Comparison of ENCODE assay signal across 21 cellular contexts in genomic region chr3:128084675-128085021, GRCh38. TPM values are rescaled to one million over a fixed set of nuclear protein-coding genes. Genes with fewer than 3 reads are reported as not detected.
A peak's percentile ranks its signal among the peaks of the same experiment; 100 is the strongest.
DNase-seq lines count a peak whose midpoint lies in the region; ATAC-seq and TF ChIP-seq lines count a peak whose summit lies in the region.
"Had no signal": no experiment of that assay in that cellular context is flagged by ENCODE, and none has a peak within 500 bp of the region (broad histone marks: within the 10 kb centered on the region; RNA-seq: fewer than 3 reads in every experiment).

No MANE protein-coding gene starts in this region.

- H3K9me3 ChIP-seq in body of pancreas (no peaks in the 10 kb centered on the region), sigmoid colon (no peaks in the 10 kb centered on the region)
- H3K9me3 ChIP-seq: SJCRH30 had no signal

- TF ChIP-seq POLR2A in body of pancreas (IDR thresholded peaks at IDR 0.05): no peak
- TF ChIP-seq POLR2A in sigmoid colon (IDR thresholded peaks at IDR 0.05): no peak

- WGBS in body of pancreas, 2 donors: 38 to 51% methylated on average over 6 of the region's 6 CpGs
- 46 to 66% methylated on average over 6 of the region's 6 CpGs for WGBS in sigmoid colon, 2 donors

- TF ChIP-seq CTCF in body of pancreas (IDR thresholded peaks at IDR 0.05): no peak
- TF ChIP-seq CTCF in sigmoid colon (IDR thresholded peaks at IDR 0.05): no peak
- TF ChIP-seq CTCF in foreskin fibroblast (IDR thresholded peaks at IDR 0.05; ENCODE audit: low read depth, low read length): no peak

- TF ChIP-seq EP300 in sigmoid colon (IDR thresholded peaks at IDR 0.05): no peak

- peak; percentile 7 for ATAC-seq in body of pancreas
- peak; percentile 44 for ATAC-seq in left ventricle myocardium superior
- ATAC-seq in HG03378 (IDR thresholded peaks at IDR 0.05; ENCODE audit: unreplicated experiment): no peak
- ATAC-seq: activated T-cell treated with anti-CD3 and anti-CD28 coated beads, Interleukin-2, amount 50 U/mL, for 72 hours; esophagus mucosa; T-helper 17 cell had no signal

- DNase-seq in EH (ENCODE audit: low read depth): peak; percentile 33
- no peak for DNase-seq in body of pancreas
- DNase-seq in left ventricle myocardium superior: peak; percentile 53
- DNase-seq in sigmoid colon: no peak
- DNase-seq in stimulated activated CD4-positive, alpha-beta T cell treated with anti-CD3 and anti-CD28 coated beads, Interleukin-4, amount 100 ng/mL, for 4 hours: no peak
- DNase-seq in foreskin fibroblast: no peak
- no peak for DNase-seq in Ammon's horn (ENCODE audit: low spot score)
- DNase-seq: activated B cell treated with CpG ODN at 0.5 μM for 24 hours; activated CD8-positive, alpha-beta memory T cell treated with anti-CD3 and anti-CD28 coated beads for 24 hours; activated naive CD8-positive, alpha-beta T cell treated with anti-CD3 and anti-CD28 coated beads, Interleukin-2, amount 10 ng/mL, durations not matched to agents 7 days and 5 days; activated T-cell treated with anti-CD3 and anti-CD28 coated beads, Interleukin-2, amount 50 U/mL, for 72 hours; H7; hippocampal formation; KBM-7; NCI-H2081 treated with DMSO at 0.1 percent for 48 hours; NCI-H524; SJCRH30; stimulated activated naive CD4-positive, alpha-beta T cell treated with Interleukin-2 at 50 U/mL for 16 hours; T-helper 17 cell had no signal

- H3K27me3 ChIP-seq in body of pancreas (no peaks in the 10 kb centered on the region), sigmoid colon (no peaks in the 10 kb centered on the region)
- H3K27me3 ChIP-seq: SJCRH30 had no signal

- H3K4me1 ChIP-seq in body of pancreas (peaks cover 49% of the 10 kb centered on the region), sigmoid colon (peaks cover 0 to 46% (median 36%) of the 10 kb centered on the region in 4 donors)

- no peak overlapping the region for H3K4me3 ChIP-seq in body of pancreas
- no peak overlapping the region for H3K4me3 ChIP-seq in sigmoid colon
- H3K4me3 ChIP-seq in foreskin fibroblast (ENCODE audit: low read depth in 1 of 2, low read length in 2 of 2): no peak overlapping the region
- H3K4me3 ChIP-seq: SJCRH30 had no signal

- H3K27ac ChIP-seq in body of pancreas (peak overlapping the region; percentile 20 to 79 (median 61)), sigmoid colon (peak overlapping the region; percentile 65 to 81 (median 72))
- H3K27ac ChIP-seq: SJCRH30 had no signal

- intact Hi-C loops in body of pancreas (cut with DNase I): no loop called here
- intact Hi-C loops in left ventricle myocardium superior (cut with micrococcal nuclease): no loop called here
- intact Hi-C loops in sigmoid colon (cut with DNase I): no loop called here

- H3K36me3 ChIP-seq in body of pancreas (replicated peaks in 1 of 2; ENCODE audit: insufficient read depth in 1 of 2, low read depth in 2 of 2) (no peaks in the 10 kb centered on the region), sigmoid colon (peaks cover 0 to 29% (median 6%) of the 10 kb centered on the region in 4 donors)

RNA-seq across cellular contexts. Expression of gene SEC61A1, which starts 32.4 kb away (rescaled TPM):
- 100 to 1,000 TPM; 168 to 207 TPM for total RNA-seq in body of pancreas
- 63.4 TPM for total RNA-seq in left ventricle myocardium superior
- total RNA-seq in sigmoid colon: 10 to 100 TPM; 52.3 to 82.5 (median 63.0) TPM
- polyA plus RNA-seq in sigmoid colon: 100 to 1,000 TPM in 1 of 3 donors, 10 to 100 TPM in 2; 17.4 to 152 (median 20.1) TPM

RNA-seq across cellular contexts. Expression of gene RUVBL1, which starts 39.0 kb away (rescaled TPM):
- total RNA-seq in body of pancreas: 10 to 100 TPM in 1 of 2 donors, 1 to 10 TPM in 1; 7.5 to 22.1 TPM
- total RNA-seq in left ventricle myocardium superior: 22.6 TPM
- total RNA-seq in sigmoid colon: 10 to 100 TPM; 16.3 to 20.9 (median 17.1) TPM
- polyA plus RNA-seq in sigmoid colon: 10 to 100 TPM; 12.0 to 40.6 (median 12.7) TPM

Comparison
In these comparisons a context has a peak if more than half of its experiments do, and no peak if none do; other contexts are left out.
1. DNase-seq: peak in EH (single experiment) and left ventricle myocardium superior (single experiment); none in body of pancreas (0 of 4), sigmoid colon (single experiment), stimulated activated CD4-positive, alpha-beta T cell treated with anti-CD3 and anti-CD28 coated beads, Interleukin-4, amount 100 ng/mL, for 4 hours (0 of 2), foreskin fibroblast (0 of 2) and Ammon's horn (single experiment).